Comparison of ENCODE assay signal across 8 cellular contexts in the genomic region with DNA sequence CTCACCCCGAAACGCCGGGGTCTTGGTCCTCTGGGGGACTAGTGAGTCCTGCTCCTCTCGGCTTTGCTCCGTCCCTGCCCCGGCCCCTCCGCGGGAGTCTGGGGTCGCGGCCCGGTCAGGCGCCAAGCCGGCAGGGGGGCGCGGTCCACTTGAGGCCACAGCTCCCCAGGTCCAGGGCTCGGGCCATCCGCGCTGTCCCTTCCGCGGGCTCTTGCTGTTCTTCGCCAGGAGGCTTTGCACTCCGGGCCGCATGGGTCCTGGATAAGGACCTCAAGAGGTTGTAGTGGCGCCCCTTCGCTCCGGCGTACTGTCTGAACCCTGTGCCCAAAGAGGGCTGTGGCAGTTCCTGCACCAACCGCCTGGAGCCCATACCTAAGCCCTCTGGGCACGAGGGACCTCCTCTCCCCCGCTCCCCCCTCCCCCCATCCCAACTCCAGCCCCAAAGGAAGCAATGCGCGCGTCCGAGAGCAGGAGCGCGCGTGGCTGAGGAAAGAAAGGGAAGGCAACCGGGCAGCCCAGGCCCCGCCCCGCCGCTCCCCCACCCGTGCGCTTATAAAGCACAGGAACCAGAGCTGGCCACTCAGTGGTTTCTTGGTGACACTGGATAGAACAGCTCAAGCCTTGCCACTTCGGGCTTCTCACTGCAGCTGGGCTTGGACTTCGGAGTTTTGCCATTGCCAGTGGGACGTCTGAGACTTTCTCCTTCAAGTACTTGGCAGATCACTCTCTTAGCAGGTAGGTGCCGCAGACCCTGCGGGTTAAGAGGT. TPM values are rescaled to one million over a fixed set of nuclear protein-coding genes. Genes with fewer than 3 reads are reported as not detected.
DNase-seq lines count a peak whose midpoint lies in the region; ATAC-seq and TF ChIP-seq lines count a peak whose summit lies in the region.

A gene with protein sequence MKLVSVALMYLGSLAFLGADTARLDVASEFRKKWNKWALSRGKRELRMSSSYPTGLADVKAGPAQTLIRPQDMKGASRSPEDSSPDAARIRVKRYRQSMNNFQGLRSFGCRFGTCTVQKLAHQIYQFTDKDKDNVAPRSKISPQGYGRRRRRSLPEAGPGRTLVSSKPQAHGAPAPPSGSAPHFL (plus strand): TSS at position 579 of the 767 bp plus-strand sequence. CDS start 628 bp downstream, outside the sequence.

- ATAC-seq in HG03196 (IDR thresholded peaks at IDR 0.05; ENCODE audit: unreplicated experiment): no peak
- no peak for ATAC-seq in HG02970 (IDR thresholded peaks at IDR 0.05; ENCODE audit: low FRiP score, unreplicated experiment)

- H3K9me3 ChIP-seq in HEK293 (ENCODE audit: control insufficient read depth, insufficient read depth, low read depth, low read length): no peaks in the 10 kb centered on the region
- no peaks in the 10 kb centered on the region for H3K9me3 ChIP-seq in PC-9 (ENCODE audit: insufficient read depth, low read depth)
- no peaks in the 10 kb centered on the region for H3K9me3 ChIP-seq in right atrium auricular region

- H3K36me3 ChIP-seq in HEK293 (ENCODE audit: control insufficient read depth in 2 of 2, insufficient read depth in 1 of 2, low read length in 2 of 2) (peaks cover 0 to 16% of the 10 kb centered on the region in 2 experiments; a peak in 1 of 3 replicates), PC-9 (ENCODE audit: low read depth) (0 out of 2 replicates have a peak, but pooled peaks cover 4% of the 10 kb centered on the region), right atrium auricular region (peaks cover 10% of the 10 kb centered on the region)

- H3K4me1 ChIP-seq in HEK293 (ENCODE audit: control insufficient read depth, insufficient read depth, low read length): no peaks in the 10 kb centered on the region
- H3K4me1 ChIP-seq in PC-9 (replicated peaks; ENCODE audit: insufficient read depth): peaks cover 31% of the 10 kb centered on the region
- peaks cover 0 to 60% of the 10 kb centered on the region in 2 donors for H3K4me1 ChIP-seq in right atrium auricular region

- intact Hi-C loops in PC-9 (cut with micrococcal nuclease; ENCODE audit: unreplicated experiment): loop anchor here (1.0 to 10.0 kb wide), 8 partner anchors 48 to 692 kb away; no protein-coding TSS in a partner anchor

- no peaks in the 10 kb centered on the region for H4K20me1 ChIP-seq in PC-9 (ENCODE audit: insufficient read depth)

- DNase-seq in Caki2 (ENCODE audit: low read depth): peak; percentile 95
- peak; percentile 78 to 85 for DNase-seq in PC-9
- DNase-seq in astrocyte of the cerebellum (ENCODE audit: low read depth): peak; percentile 82
- peak; percentile 94 for DNase-seq in right atrium auricular region (ENCODE audit: low spot score)
- DNase-seq in pons (ENCODE audit: low spot score): peak; percentile 69

- no TSS peak for BruUV-seq in PC-9 (replicated peaks; lab: Mats Ljungman, UMichigan)

- peaks cover 64% of the 10 kb centered on the region for H3K79me2 ChIP-seq in PC-9 (ENCODE audit: low read depth)

- H2AFZ ChIP-seq in PC-9: peak within 1 kb of the TSS; percentile 79

- TF ChIP-seq CTCF in HEK293 (tag by site-specific recombination; IDR thresholded peaks at IDR 0.05) (peak; percentile 88), PC-9 (conservative IDR thresholded peaks at IDR 0.05) (peak; percentile 70), astrocyte of the cerebellum (IDR thresholded peaks at IDR 0.05; ENCODE audit: low read depth, low read length, missing control alignments) (peak; percentile 49), right atrium auricular region (IDR thresholded peaks at IDR 0.05) (peak; percentile 77 to 86)

- H3K4me2 ChIP-seq in PC-9: peak within 1 kb of the TSS; percentile 93

- H3K9me2 ChIP-seq in PC-9 (ENCODE audit: insufficient read depth): no peaks in the 10 kb centered on the region

- H3K4me3 ChIP-seq in HEK293 (ENCODE audit: low read depth, low read length) (peak within 1 kb of the TSS; percentile 48), PC-9 (peak within 1 kb of the TSS; percentile 87), astrocyte of the cerebellum (ENCODE audit: low read depth, low read length) (peak within 1 kb of the TSS; percentile 84), right atrium auricular region (peak within 1 kb of the TSS; percentile 66)

- peaks cover 59% of the 10 kb centered on the region for H3F3A ChIP-seq in PC-9 (ENCODE audit: insufficient read depth, low read depth)

- H3K27ac ChIP-seq in HEK293 (ENCODE audit: extremely low read depth, low read depth, low read length): peak within 1 kb of the TSS; percentile 86
- peak within 1 kb of the TSS; percentile 98 for H3K27ac ChIP-seq in PC-9
- H3K27ac ChIP-seq in right atrium auricular region: peak within 1 kb of the TSS; percentile 85 to 88

- in situ Hi-C loops in Caki2 (cut with HindIII; ENCODE audit: low pct_unique_long_range_greater_than_20kb, low sequenced_read_pairs): no loop called here
- in situ Hi-C loops in astrocyte of the cerebellum (cut with HindIII; ENCODE audit: low sequenced_read_pairs): loop anchor here (5.0 kb wide), 2 partner anchors 552 to 687 kb away; no protein-coding TSS in a partner anchor

- POLR2A ChIA-PET in HEK293 (lab: Yijun Ruan, JAX): interaction anchor here (0.6 to 3.7 kb wide), 65 partner anchors 8 to 844 kb away, joined by 3 to 41 read pairs (median 4); a partner anchor contains a TSS
- POLR2A ChIA-PET in PC-9 (lab: Charles Lee; ENCODE audit: unreplicated experiment): interaction anchor here (0.5 to 0.9 kb wide), 10 partner anchors 12 to 1695 kb away, joined by 3 to 17 read pairs (median 11); a partner anchor contains a TSS

- H3K27me3 ChIP-seq in PC-9 (ENCODE audit: insufficient read depth, low read depth): no peaks in the 10 kb centered on the region
- no peaks in the 10 kb centered on the region for H3K27me3 ChIP-seq in right atrium auricular region

- CTCF ChIA-PET in HEK293 (lab: Yijun Ruan, JAX): interaction anchor here (0.6 to 6.8 kb wide), 13 partner anchors 20 to 546 kb away, joined by 3 to 68 read pairs (median 3); no protein-coding TSS in a partner anchor
- CTCF ChIA-PET in PC-9 (lab: Charles Lee): interaction anchor here (0.6 to 1.4 kb wide), 7 partner anchors 45 to 546 kb away, joined by 3 to 14 read pairs (median 5); no protein-coding TSS in a partner anchor

TF ChIP-seq in HEK293, 187 proteins besides CTCF, POLR2A, EP300 and RAD21 (continues in another document):
- no peak for TF ChIP-seq ZNF202 (tag by site-specific recombination; IDR thresholded peaks at IDR 0.05; ENCODE audit: borderline replicate concordance)
- TF ChIP-seq ZIC2 (tag by site-specific recombination; IDR thresholded peaks at IDR 0.05): peak; percentile 60
- TF ChIP-seq ZXDB (tag by site-specific recombination; IDR thresholded peaks at IDR 0.05): peak; percentile 66
- peak; percentile 90 for TF ChIP-seq IKZF3 (tag by site-specific recombination; IDR thresholded peaks at IDR 0.05)
- TF ChIP-seq ZNF2 (tag by site-specific recombination; IDR thresholded peaks at IDR 0.05): peak; percentile 44
- TF ChIP-seq ZSCAN30 (tag by site-specific recombination; IDR thresholded peaks at IDR 0.05): 0 out of 2 replicates have a peak, but pooled peaks have one; percentile 0
- peak; percentile 52; the same call in 1 of the 2 replicates for TF ChIP-seq ZNF366 (tag by site-specific recombination; conservative IDR thresholded peaks at IDR 0.05)
- no peak for TF ChIP-seq ZNF37A (tag by site-specific recombination; IDR thresholded peaks at IDR 0.05)
- peak; percentile 37; the same call in 1 of the 2 replicates for TF ChIP-seq ZBTB20 (tag by site-specific recombination; IDR thresholded peaks at IDR 0.05)
- TF ChIP-seq ZBTB48 (tag by site-specific recombination; IDR thresholded peaks at IDR 0.05): peak; percentile 50
- TF ChIP-seq ZNF140 (tag by site-specific recombination; IDR thresholded peaks at IDR 0.05): no peak
- TF ChIP-seq, protein P1, sequence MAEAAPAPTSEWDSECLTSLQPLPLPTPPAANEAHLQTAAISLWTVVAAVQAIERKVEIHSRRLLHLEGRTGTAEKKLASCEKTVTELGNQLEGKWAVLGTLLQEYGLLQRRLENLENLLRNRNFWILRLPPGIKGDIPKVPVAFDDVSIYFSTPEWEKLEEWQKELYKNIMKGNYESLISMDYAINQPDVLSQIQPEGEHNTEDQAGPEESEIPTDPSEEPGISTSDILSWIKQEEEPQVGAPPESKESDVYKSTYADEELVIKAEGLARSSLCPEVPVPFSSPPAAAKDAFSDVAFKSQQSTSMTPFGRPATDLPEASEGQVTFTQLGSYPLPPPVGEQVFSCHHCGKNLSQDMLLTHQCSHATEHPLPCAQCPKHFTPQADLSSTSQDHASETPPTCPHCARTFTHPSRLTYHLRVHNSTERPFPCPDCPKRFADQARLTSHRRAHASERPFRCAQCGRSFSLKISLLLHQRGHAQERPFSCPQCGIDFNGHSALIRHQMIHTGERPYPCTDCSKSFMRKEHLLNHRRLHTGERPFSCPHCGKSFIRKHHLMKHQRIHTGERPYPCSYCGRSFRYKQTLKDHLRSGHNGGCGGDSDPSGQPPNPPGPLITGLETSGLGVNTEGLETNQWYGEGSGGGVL (tag by site-specific recombination; IDR thresholded peaks at IDR 0.05): no peak
- TF ChIP-seq ZNF335 (tag by site-specific recombination; conservative IDR thresholded peaks at IDR 0.05): peak; percentile 80
- peak; percentile 50; the same call in 1 of the 2 replicates for TF ChIP-seq ZNF660 (tag by site-specific recombination; IDR thresholded peaks at IDR 0.05)
- TF ChIP-seq, protein P2, sequence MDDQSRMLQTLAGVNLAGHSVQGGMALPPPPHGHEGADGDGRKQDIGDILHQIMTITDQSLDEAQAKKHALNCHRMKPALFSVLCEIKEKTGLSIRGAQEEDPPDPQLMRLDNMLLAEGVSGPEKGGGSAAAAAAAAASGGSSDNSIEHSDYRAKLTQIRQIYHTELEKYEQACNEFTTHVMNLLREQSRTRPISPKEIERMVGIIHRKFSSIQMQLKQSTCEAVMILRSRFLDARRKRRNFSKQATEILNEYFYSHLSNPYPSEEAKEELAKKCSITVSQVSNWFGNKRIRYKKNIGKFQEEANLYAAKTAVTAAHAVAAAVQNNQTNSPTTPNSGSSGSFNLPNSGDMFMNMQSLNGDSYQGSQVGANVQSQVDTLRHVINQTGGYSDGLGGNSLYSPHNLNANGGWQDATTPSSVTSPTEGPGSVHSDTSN (CRISPR knock-in tag; IDR thresholded peaks at IDR 0.05): peak; percentile 14; the same call in 1 of the 2 replicates

RNA-seq across cellular contexts. Expression of the gene that starts here (rescaled TPM):
- total RNA-seq in Caki2 (2014; rRNA removed; shearing (Covaris generic); ENCODE audit: low replicate concordance): 95.5 and 101 TPM in 2 replicates
- total RNA-seq in PC-9 (2021) (21.9 and 22.5 TPM in 2 replicates), right atrium auricular region (100 to 1,000 TPM in 1 of 2 donors, 10 to 100 TPM in 1; 31.2 to 217 TPM)
